In the genomic region with DNA sequence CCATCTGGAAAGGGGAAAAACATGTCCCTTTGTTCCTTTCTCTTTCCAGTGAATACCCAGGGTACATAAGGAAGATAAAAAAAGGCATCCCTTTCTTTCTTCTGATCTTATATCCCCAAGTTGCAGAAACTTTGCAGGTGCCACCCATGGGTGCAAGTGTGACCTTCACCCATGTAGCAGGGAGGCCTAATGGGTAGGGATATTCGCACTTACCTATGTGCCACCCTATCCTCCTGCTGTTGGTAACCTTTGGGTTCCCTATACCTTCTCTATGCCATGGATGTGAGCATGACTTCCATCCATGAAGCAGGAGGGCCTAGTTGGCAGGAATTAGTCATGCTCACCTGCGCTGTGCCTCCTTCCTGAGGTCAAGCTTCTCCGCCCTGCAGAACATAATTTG, we compare ENCODE assay signal across 21 cellular contexts. TPM values are rescaled to one million over a fixed set of nuclear protein-coding genes. Genes with fewer than 3 reads are reported as not detected.
DNase-seq lines count a peak whose midpoint lies in the region; ATAC-seq and TF ChIP-seq lines count a peak whose summit lies in the region.
"Had no signal": no experiment of that assay in that cellular context is flagged by ENCODE, and none has a peak within 500 bp of the region (broad histone marks: within the 10 kb centered on the region; RNA-seq: fewer than 3 reads in every experiment).

No MANE protein-coding gene starts in this region.

- H3K4ac ChIP-seq in mesendoderm (ENCODE audit: low read depth, low read length): no peak overlapping the region

- H3K36me3 Mint-ChIP-seq in MCF 10A (ENCODE audit: insufficient read depth, unreplicated experiment): peaks cover 5% of the 10 kb centered on the region
- H3K36me3 Mint-ChIP-seq: CD4-positive, CD25-positive, alpha-beta regulatory T cell had no signal

- H3K36me3 ChIP-seq in HCT116 (ENCODE audit: control insufficient read depth in 1 of 2, insufficient read depth in 2 of 2, low read length in 2 of 2) (no peaks in the 10 kb centered on the region), mesendoderm (ENCODE audit: control insufficient read depth, insufficient read depth, low read length) (no peaks in the 10 kb centered on the region)

- intact Hi-C loops in HCT116 (cut with micrococcal nuclease) (no loop called here), MCF 10A (cut with micrococcal nuclease) (no loop called here)

- no peak overlapping the region for H3K18ac ChIP-seq in mesendoderm (ENCODE audit: low read length)

- peaks cover 14 to 15% of the 10 kb centered on the region in 2 experiments; a peak in 3 of 4 replicates for H3K9me3 ChIP-seq in HCT116 (ENCODE audit: control insufficient read depth in 1 of 2, insufficient read depth in 1 of 2, low read depth in 1 of 2, low read length in 2 of 2)

- no peak overlapping the region for H3K4me3 Mint-ChIP-seq in MCF 10A (ENCODE audit: unreplicated experiment)
- H3K4me3 Mint-ChIP-seq: B cell; CD4-positive, CD25-positive, alpha-beta regulatory T cell; CD8-positive, alpha-beta memory T cell; H9 had no signal

- H3K9ac ChIP-seq in HCT116 (ENCODE audit: low read length) (no peak overlapping the region), mesendoderm (ENCODE audit: low read length) (no peak overlapping the region)

- no peak overlapping the region for H2AFZ ChIP-seq in HCT116 (ENCODE audit: low read depth, low read length, poor library complexity, severe bottlenecking)

- POLR2A ChIA-PET in HCT116 (lab: Charles Lee): no interaction called here
- POLR2A ChIA-PET in MCF 10A (lab: Yijun Ruan, JAX): no interaction called here

- CTCF ChIA-PET in HCT116 (lab: Charles Lee): no interaction called here
- CTCF ChIA-PET in MCF 10A (lab: Yijun Ruan, JAX): no interaction called here

- H3K27ac Mint-ChIP-seq in MCF 10A (ENCODE audit: low read depth, unreplicated experiment): no peak overlapping the region
- H3K27ac Mint-ChIP-seq: B cell; CD4-positive, CD25-positive, alpha-beta regulatory T cell; CD8-positive, alpha-beta memory T cell; H9 had no signal

- H3K4me1 Mint-ChIP-seq in MCF 10A (ENCODE audit: insufficient read depth, unreplicated experiment): no peaks in the 10 kb centered on the region
- H3K4me1 Mint-ChIP-seq: B cell; CD4-positive, CD25-positive, alpha-beta regulatory T cell; CD8-positive, alpha-beta memory T cell had no signal

- no peak overlapping the region for H4K5ac ChIP-seq in mesendoderm (ENCODE audit: low read length)

- DNase-seq in HCT116 (ENCODE audit: low read depth, low spot score) (no peak), OCI-M1 (lab: John Stamatoyannopoulos, UW) (peak; percentile 14), coronary artery (ENCODE audit: low spot score) (no peak), mesendoderm (no peak), MCF 10A (ENCODE audit: unreplicated experiment) (no peak)
- DNase-seq: C1 segment of cervical spinal cord; CD4-positive, CD25-positive, alpha-beta regulatory T cell; CD8-positive, alpha-beta memory T cell; COR-L47; DMS 273 treated with DMSO at 0.1 percent for 48 hours; DMS53; DND-41; EL; GOT3; H9; IMR-90; KBM-7 had no signal

- H3K27ac ChIP-seq in HCT116 (ENCODE audit: low read depth, low read length) (no peak overlapping the region), coronary artery (no peak overlapping the region), mesendoderm (ENCODE audit: low read depth, low read length) (no peak overlapping the region)
- H3K27ac ChIP-seq: HL-60 had no signal

- BruUV-seq in HCT116 (replicated peaks; lab: Mats Ljungman, UMichigan): no TSS peak
- BruUV-seq in MCF 10A (replicated peaks; lab: Mats Ljungman, UMichigan): no TSS peak

- H3K4me1 ChIP-seq in HCT116 (ENCODE audit: control insufficient read depth in 1 of 2, insufficient read depth in 2 of 2, low read length in 2 of 2) (peaks cover 8 to 14% of the 10 kb centered on the region in 2 experiments; a peak in 3 of 4 replicates), mesendoderm (ENCODE audit: control insufficient read depth, low read depth, low read length) (no peaks in the 10 kb centered on the region)

- H3K27me3 Mint-ChIP-seq in MCF 10A (ENCODE audit: insufficient read depth, unreplicated experiment): no peaks in the 10 kb centered on the region

- TF ChIP-seq RAD21 in HCT116 (IDR thresholded peaks at IDR 0.05; ENCODE audit: low read depth): no peak

- H3K4me2 ChIP-seq in HCT116 (ENCODE audit: low read length): no peak overlapping the region
- no peak overlapping the region for H3K4me2 ChIP-seq in mesendoderm (ENCODE audit: low read length)

- H2BK120ac ChIP-seq in mesendoderm (ENCODE audit: low read depth, low read length): no peak overlapping the region

- H3K79me1 ChIP-seq in mesendoderm (ENCODE audit: low read length): no peaks in the 10 kb centered on the region

- H3K9me2 ChIP-seq in HCT116 (ENCODE audit: insufficient read depth): no peaks in the 10 kb centered on the region

- H3K56ac ChIP-seq in mesendoderm (ENCODE audit: low read length): no peak overlapping the region

- no peak overlapping the region for H2BK15ac ChIP-seq in mesendoderm (replicated peaks; ENCODE audit: low read depth)

- H4K8ac ChIP-seq in mesendoderm (ENCODE audit: low read depth, low read length): no peak overlapping the region

- H3K23ac ChIP-seq in mesendoderm (ENCODE audit: low read length): no peak overlapping the region

- H3K27me3 ChIP-seq in HCT116 (ENCODE audit: insufficient read depth, low read length) (no peaks in the 10 kb centered on the region), mesendoderm (ENCODE audit: insufficient read depth, low read length, poor library complexity) (no peaks in the 10 kb centered on the region)

- H3K79me2 ChIP-seq in HCT116 (ENCODE audit: insufficient read depth, low read length) (no peaks in the 10 kb centered on the region), mesendoderm (ENCODE audit: control insufficient read depth, insufficient read depth, low read length) (no peaks in the 10 kb centered on the region)

- H4K20me1 ChIP-seq in HCT116 (ENCODE audit: insufficient read depth): no peaks in the 10 kb centered on the region

- H2BK5ac ChIP-seq in mesendoderm (ENCODE audit: low read length): no peak overlapping the region

- H3K9me3 Mint-ChIP-seq in MCF 10A (ENCODE audit: unreplicated experiment): no peaks in the 10 kb centered on the region

- TF ChIP-seq POLR2A in HCT116 (IDR thresholded peaks at IDR 0.05; ENCODE audit: borderline replicate concordance, extremely low read depth, insufficient read depth, insufficient read length): no peak

- TF ChIP-seq CTCF in HCT116 (IDR thresholded peaks at IDR 0.05 in 2 of 3, conservative IDR thresholded peaks at IDR 0.05 in 1 of 3; ENCODE audit: borderline replicate concordance in 1 of 3, insufficient read depth in 1 of 3, low read depth in 2 of 3, low read length in 2 of 3) (no peak), coronary artery (IDR thresholded peaks at IDR 0.05) (no peak), MCF 10A (IDR thresholded peaks at IDR 0.05; ENCODE audit: unreplicated experiment) (no peak)

- H3K4me3 ChIP-seq in HCT116 (replicated peaks in 1 of 2; ENCODE audit: low read depth in 1 of 2, low read length in 2 of 2) (no peak overlapping the region), coronary artery (peak overlapping the region; percentile 3), mesendoderm (ENCODE audit: low read length) (peak overlapping the region; percentile 16)

- no CpG with 5 or more reads among the region's 3 CpGs for WGBS in mesendoderm (ENCODE audit: extremely low coverage, insufficient coverage, low lambda C conversion rate)

- RAD21 ChIA-PET in HCT116 (lab: Charles Lee; ENCODE audit: low non-redundant PET in 1 of 2, low total read pairs in 2 of 2, uncharacterized antibody in 2 of 2, unreplicated experiment in 2 of 2): no interaction called here

- no peak overlapping the region for H2AK5ac ChIP-seq in mesendoderm (ENCODE audit: low read length)

- ATAC-seq in HCT116 (no peak), GM18858 (IDR thresholded peaks at IDR 0.05; ENCODE audit: unreplicated experiment) (no peak), GM21825 (IDR thresholded peaks at IDR 0.05; ENCODE audit: unreplicated experiment) (no peak)

TF ChIP-seq in HCT116, 20 proteins besides CTCF, POLR2A, EP300 and RAD21:
- TF ChIP-seq CBX3 (IDR thresholded peaks at IDR 0.05; ENCODE audit: low read depth): peak; percentile 100
- TF ChIP-seq CEBPB (IDR thresholded peaks at IDR 0.05; ENCODE audit: low read depth): no peak
- no peak for TF ChIP-seq YY1 (IDR thresholded peaks at IDR 0.05; ENCODE audit: extremely low read depth, insufficient replicate concordance, low read depth, low read length)
- TF ChIP-seq EZH2phosphoT487 (IDR thresholded peaks at IDR 0.05; ENCODE audit: borderline replicate concordance): no peak

RNA-seq across cellular contexts. Expression of a gene that starts 59.2 kb away (rescaled TPM):
- 29.3 TPM for total RNA-seq in HCT116 (2021; ENCODE audit: unreplicated experiment)
- 20.8 and 24.4 TPM in 2 replicates for polyA plus RNA-seq in HCT116 (2012)
- 8.7 TPM for polyA plus RNA-seq in mesendoderm (2013, experiment 1 of 2)
- polyA plus RNA-seq in mesendoderm (2013, experiment 2 of 2): 9.6 TPM
- total RNA-seq in MCF 10A (2022): 13.3 and 17.2 TPM in 2 replicates

Comparison
In these comparisons a context has a peak if more than half of its experiments do, and no peak if none do; other contexts are left out.
1. H3K4me3 ChIP-seq: peak in coronary artery (single experiment) and mesendoderm (single experiment); none in HCT116 (0 of 2).